ENCODE assay signal across 15 cellular contexts in genomic region chr2:54240515-54241219, GRCh38. TPM values are rescaled to one million over a fixed set of nuclear protein-coding genes. Genes with fewer than 3 reads are reported as not detected.
A peak's percentile ranks its signal among the peaks of the same experiment; 100 is the strongest.
DNase-seq lines count a peak whose midpoint lies in the region; ATAC-seq and TF ChIP-seq lines count a peak whose summit lies in the region.
"Had no signal": no experiment of that assay in that cellular context is flagged by ENCODE, and none has a peak within 500 bp of the region (broad histone marks: within the 10 kb centered on the region; RNA-seq: fewer than 3 reads in every experiment).

No MANE protein-coding gene starts in this region.

- H3K27me3 ChIP-seq in H7 (ENCODE audit: control insufficient read depth, insufficient read depth, low read length) = no peaks in the 10 kb centered on the region
- H3K27me3 ChIP-seq: uterus had no signal

- no peak overlapping the region for H3K4me3 ChIP-seq in H7 (ENCODE audit: insufficient read depth, low read depth, low read length)
- H3K4me3 ChIP-seq in cardiac fibroblast (replicated peaks in 1 of 2; ENCODE audit: low read depth in 2 of 2, low read length in 2 of 2) = no peak overlapping the region
- H3K4me3 ChIP-seq: prostate gland, uterus had no signal

- no peak for ATAC-seq in HG03045 (IDR thresholded peaks at IDR 0.05; ENCODE audit: unreplicated experiment)
- ATAC-seq: left colon had no signal

- TF ChIP-seq CTCF in cardiac fibroblast (IDR thresholded peaks at IDR 0.05; ENCODE audit: low read depth, low read length) = no peak

- peak; percentile 35 for DNase-seq in H7
- DNase-seq in cardiac fibroblast (ENCODE audit: low read depth in 2 of 2) = peak; percentile 18 to 88
- DNase-seq in iPS DF 19.7 (ENCODE audit: low read depth, low spot score) = peak; percentile 17
- peak; percentile 64 for DNase-seq in stromal cell of bone marrow (ENCODE audit: low read depth)
- DNase-seq in globus pallidus (ENCODE audit: low spot score) = no peak
- no peak for DNase-seq in NCI-H2171 treated with DMSO at 0.1 percent for 48 hours (lab: John Stamatoyannopoulos, UW)
- no peak for DNase-seq in RPMI8226
- DNase-seq: CD8-positive, alpha-beta memory T cell; erythroblast; left colon; SIG-M5; uterus; WERI-Rb-1 had no signal

- no peaks in the 10 kb centered on the region for H3K36me3 ChIP-seq in H7 (replicated peaks; ENCODE audit: control insufficient read depth, insufficient read depth, low read length)
- H3K36me3 ChIP-seq: prostate gland, uterus, WERI-Rb-1 had no signal

RNA-seq across cellular contexts. Expression of gene TSPYL6, which starts 15.4 kb away (rescaled TPM):
- not detected in 2 replicates for total RNA-seq in H7 (2014; rRNA removed; shearing (Covaris generic))
- total RNA-seq: CD8-positive, alpha-beta memory T cell; left colon had no signal

Comparison
In these comparisons a context has a peak if more than half of its experiments do, and no peak if none do; other contexts are left out.
1. DNase-seq: peak in H7 (single experiment), cardiac fibroblast (2 of 2), iPS DF 19.7 (single experiment) and stromal cell of bone marrow (single experiment); none in globus pallidus (single experiment), NCI-H2171 treated with DMSO at 0.1 percent for 48 hours (single experiment) and RPMI8226 (single experiment).